1 cellular context compared by ENCODE assay signal in genomic region chr12:19036673-19037357, GRCh38.
TF ChIP-seq lines count a peak whose summit lies in the region.

No MANE protein-coding gene starts in this region.

TF ChIP-seq in endothelial cell of umbilical vein, 7 proteins besides CTCF, POLR2A, EP300 and RAD21:
- TF ChIP-seq EZH2 (IDR thresholded peaks at IDR 0.05; ENCODE audit: borderline replicate concordance, low read depth, low read length, severe bottlenecking) (no peak), GATA2 (IDR thresholded peaks at IDR 0.05; ENCODE audit: insufficient read depth, insufficient read length, low read depth, low read length) (peak; percentile 27)
